In genomic region chr11:75077316-75077715, GRCh38 we compare ENCODE assay signal across 33 cellular contexts. TPM values are rescaled to one million over a fixed set of nuclear protein-coding genes. Genes with fewer than 3 reads are reported as not detected.
DNase-seq lines count a peak whose midpoint lies in the region; ATAC-seq and TF ChIP-seq lines count a peak whose summit lies in the region.
"Had no signal": no experiment of that assay in that cellular context is flagged by ENCODE, and none has a peak within 500 bp of the region (broad histone marks: within the 10 kb centered on the region; RNA-seq: fewer than 3 reads in every experiment).

No MANE protein-coding gene starts in this region.

- no peak for TF ChIP-seq POLR2A in breast epithelium (IDR thresholded peaks at IDR 0.05)

- no peaks in the 10 kb centered on the region for H3K9me3 Mint-ChIP-seq in MCF 10A (ENCODE audit: unreplicated experiment)
- no peaks in the 10 kb centered on the region for H3K9me3 Mint-ChIP-seq in chondrocyte (ENCODE audit: low read depth)
- H3K9me3 Mint-ChIP-seq: CD4-positive, alpha-beta T cell; T-helper 1 cell treated with Interleukin-12 subunit alpha and Interleukin-12 subunit beta and Interleukin-4 antibody, amounts not matched to agents 30 μg/mL and 1 μg/mL, for 36 hours had no signal

- H3K9me3 ChIP-seq in breast epithelium = no peaks in the 10 kb centered on the region
- H3K9me3 ChIP-seq: A549, ascending aorta, suprapubic skin, upper lobe of right lung had no signal

- POLR2A ChIA-PET in MCF 10A (lab: Yijun Ruan, JAX) = no interaction called here

- no peaks in the 10 kb centered on the region for H3K36me3 ChIP-seq in breast epithelium
- H3K36me3 ChIP-seq: ascending aorta, suprapubic skin, upper lobe of right lung had no signal

- no peak overlapping the region for H3K27ac ChIP-seq in breast epithelium
- H3K27ac ChIP-seq: A549, ascending aorta, dorsolateral prefrontal cortex, parathyroid adenoma, suprapubic skin, upper lobe of right lung had no signal

- no peak overlapping the region for H3K4me3 Mint-ChIP-seq in MCF 10A (ENCODE audit: unreplicated experiment)
- H3K4me3 Mint-ChIP-seq in chondrocyte (ENCODE audit: unreplicated experiment) = no peak overlapping the region
- H3K4me3 Mint-ChIP-seq: CD4-positive, alpha-beta T cell; T-helper 1 cell treated with Interleukin-12 subunit alpha and Interleukin-12 subunit beta and Interleukin-4 antibody, amounts not matched to agents 30 μg/mL and 1 μg/mL, for 36 hours had no signal

- H3K4me1 ChIP-seq in breast epithelium = no peaks in the 10 kb centered on the region
- H3K4me1 ChIP-seq: A549, ascending aorta, parathyroid adenoma, suprapubic skin, upper lobe of right lung had no signal

- ATAC-seq in HG03159 (IDR thresholded peaks at IDR 0.05; ENCODE audit: unreplicated experiment) = no peak
- ATAC-seq: A549, PC-3, right cardiac atrium, SK-N-SH treated with all-trans-retinoic acid at 6 μM for 48 hours, upper lobe of right lung had no signal

- CTCF ChIA-PET in MCF 10A (lab: Yijun Ruan, JAX) = no interaction called here

- no peak overlapping the region for H3K27ac Mint-ChIP-seq in MCF 10A (ENCODE audit: low read depth, unreplicated experiment)
- peak overlapping the region; percentile 74 for H3K27ac Mint-ChIP-seq in chondrocyte (ENCODE audit: unreplicated experiment)
- H3K27ac Mint-ChIP-seq: CD4-positive, alpha-beta T cell; T-helper 1 cell treated with Interleukin-12 subunit alpha and Interleukin-12 subunit beta and Interleukin-4 antibody, amounts not matched to agents 30 μg/mL and 1 μg/mL, for 36 hours had no signal

- H3K4me1 Mint-ChIP-seq in MCF 10A (ENCODE audit: insufficient read depth, unreplicated experiment) = no peaks in the 10 kb centered on the region
- peaks cover 32% of the 10 kb centered on the region for H3K4me1 Mint-ChIP-seq in chondrocyte (ENCODE audit: low read depth)

- H3K27me3 ChIP-seq in breast epithelium = no peaks in the 10 kb centered on the region
- H3K27me3 ChIP-seq: ascending aorta, suprapubic skin had no signal

- H3K36me3 Mint-ChIP-seq in MCF 10A (ENCODE audit: insufficient read depth, unreplicated experiment) (no peaks in the 10 kb centered on the region), chondrocyte (ENCODE audit: low read depth) (no peaks in the 10 kb centered on the region)

- intact Hi-C loops in MCF 10A (cut with micrococcal nuclease) = no loop called here
- intact Hi-C loops in breast epithelium (cut with DNase I; ENCODE audit: low total_unique reads) = no loop called here

- H3K27me3 Mint-ChIP-seq in MCF 10A (ENCODE audit: insufficient read depth, unreplicated experiment) (peaks cover 55% of the 10 kb centered on the region), chondrocyte (ENCODE audit: low read depth) (peaks cover 9% of the 10 kb centered on the region)

- DNase-seq in MCF 10A (ENCODE audit: unreplicated experiment) (peak; percentile 23), breast epithelium (ENCODE audit: low spot score in 2 of 2) (no peak), chondrocyte (ENCODE audit: low spot score) (no peak), glomerular visceral epithelial cell (ENCODE audit: extremely low spot score) (peak; percentile 85), NCI-H1048 (lab: John Stamatoyannopoulos, UW) (no peak), ureter (ENCODE audit: low spot score) (no peak), NCI-H748 treated with DMSO at 0.1 percent for 48 hours (lab: John Stamatoyannopoulos, UW) (no peak)
- DNase-seq: activated CD4-positive, alpha-beta T cell treated with anti-CD3 and anti-CD28 coated beads, Interleukin-2, amount 50 U/mL, for 4 hours; activated T-cell treated with anti-CD3 and anti-CD28 coated beads, Interleukin-2, amount 50 U/mL, for 48 hours; CD4-positive, alpha-beta T cell; central memory CD4-positive, alpha-beta T cell; dorsolateral prefrontal cortex; hypothalamus; KG1; mesendoderm; NCI-H1436 treated with DMSO at 0.1 percent for 48 hours; NCI-H2107; NK-92 treated with Interleukin-12 subunit alpha and Interleukin-12 subunit beta, amount 100 ng/mL, for 24 hours; PC-3; right cardiac atrium; stimulated activated CD4-positive, alpha-beta T cell treated with anti-CD3 and anti-CD28 coated beads, Interleukin-1b, Interleukin-23, amount 100 ng/mL, for 48 hours; stimulated activated naive CD4-positive, alpha-beta T cell treated with Interleukin-2 at 50 U/mL for 16 hours; upper lobe of right lung had no signal

- no TSS peak for BruUV-seq in MCF 10A (replicated peaks; lab: Mats Ljungman, UMichigan)

- TF ChIP-seq CTCF in MCF 10A (IDR thresholded peaks at IDR 0.05; ENCODE audit: unreplicated experiment) (no peak), breast epithelium (IDR thresholded peaks at IDR 0.05) (no peak), chondrocyte (IDR thresholded peaks at IDR 0.05) (no peak)

- no peak overlapping the region for H3K4me3 ChIP-seq in breast epithelium
- H3K4me3 ChIP-seq: A549, ascending aorta, dorsolateral prefrontal cortex, suprapubic skin, upper lobe of right lung had no signal

RNA-seq across cellular contexts. Expression of gene OR2AT4, which starts 19.4 kb away (rescaled TPM):
- total RNA-seq in MCF 10A (2022) (not detected in 2 replicates), breast epithelium (not detected), chondrocyte (not detected in 3 replicates), ureter (not detected)
- total RNA-seq: ascending aorta; CD4-positive, alpha-beta T cell; G401; myocyte; NCI-H460; PC-3; right cardiac atrium; suprapubic skin; upper lobe of right lung had no signal

Comparison
In these comparisons a context has a peak if more than half of its experiments do, and no peak if none do; other contexts are left out.
1. DNase-seq: peak in MCF 10A (single experiment) and glomerular visceral epithelial cell (single experiment); none in breast epithelium (0 of 2), chondrocyte (single experiment), NCI-H1048 (single experiment), ureter (single experiment) and NCI-H748 treated with DMSO at 0.1 percent for 48 hours (single experiment).